ENCODE assay signal across 8 cellular contexts in the genomic region with DNA sequence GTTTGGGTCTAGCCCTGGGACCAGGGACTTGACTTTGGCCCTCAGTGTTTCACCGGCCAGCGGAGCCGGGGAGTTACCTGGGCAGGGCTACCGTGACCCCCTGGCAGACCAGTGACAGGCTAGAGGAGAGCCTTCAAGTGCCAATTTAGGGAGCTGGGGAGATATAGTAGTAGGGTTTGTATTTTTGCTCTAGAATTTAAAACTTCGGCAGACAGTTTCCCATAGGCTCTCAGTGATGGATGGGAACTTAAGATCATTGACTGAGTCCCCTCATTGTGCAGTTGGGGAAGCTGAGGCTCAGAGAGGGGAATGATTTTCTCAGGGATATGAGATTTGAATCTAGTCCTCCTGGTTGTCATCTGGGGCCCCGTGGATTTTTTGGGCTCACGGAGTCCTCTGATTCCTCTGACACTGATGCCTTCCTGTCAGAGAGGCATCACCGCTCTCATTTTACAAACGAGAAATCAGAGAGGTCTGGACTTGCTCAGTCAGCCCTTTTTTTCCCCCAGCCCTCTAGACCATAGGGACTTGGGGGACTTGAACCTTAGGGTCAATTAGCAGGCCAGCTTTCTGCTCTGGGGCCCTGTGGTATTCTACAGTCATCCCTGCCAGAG. TPM values are rescaled to one million over a fixed set of nuclear protein-coding genes. Genes with fewer than 3 reads are reported as not detected.
DNase-seq lines count a peak whose midpoint lies in the region; ATAC-seq and TF ChIP-seq lines count a peak whose summit lies in the region.

No MANE protein-coding gene starts in this region.

- TF ChIP-seq CTCF in Panc1 (IDR thresholded peaks at IDR 0.05), result no peak; the same call in none of the 2 replicates
- no peak for TF ChIP-seq CTCF in epithelial cell of proximal tubule (conservative IDR thresholded peaks at IDR 0.05; ENCODE audit: low read depth, low read length)

- H3K36me3 ChIP-seq in Panc1 (ENCODE audit: control insufficient read depth, insufficient read depth, low read length) (no peaks in the 10 kb centered on the region), skeletal muscle satellite cell (ENCODE audit: insufficient read depth, low read length) (no peaks in the 10 kb centered on the region)

- peak; percentile 4; the same call in 1 of the 2 replicates for ATAC-seq in Panc1
- no peak for ATAC-seq in HG02623 (IDR thresholded peaks at IDR 0.05; ENCODE audit: unreplicated experiment)
- ATAC-seq in esophagus mucosa, result no peak

- H3K27ac ChIP-seq in Panc1 (ENCODE audit: low read length), result no peak overlapping the region

- H3K27me3 ChIP-seq in Panc1 (ENCODE audit: control insufficient read depth, insufficient read depth, low read length) (no peaks in the 10 kb centered on the region), skeletal muscle satellite cell (ENCODE audit: control insufficient read depth, insufficient read depth, low read length) (peaks cover 12% of the 10 kb centered on the region)

- CTCF ChIA-PET in Panc1 (lab: Charles Lee), result interaction anchor here (0.5 to 1.1 kb wide), 9 partner anchors 26 to 1885 kb away, joined by 3 to 9 read pairs (median 4); no protein-coding TSS in a partner anchor

- BruUV-seq in Panc1 (replicated peaks; lab: Mats Ljungman, UMichigan), result no TSS peak

- DNase-seq in DMS79 treated with DMSO at 0.1 percent for 48 hours (lab: John Stamatoyannopoulos, UW) (peak; percentile 53), DMS79 (lab: John Stamatoyannopoulos, UW) (no peak), Panc1 (ENCODE audit: low read depth, low spot score) (no peak), epithelial cell of proximal tubule (ENCODE audit: low read depth) (no peak), MV-4-11 (lab: John Stamatoyannopoulos, UW) (no peak)

- H3K9me3 ChIP-seq in Panc1 (ENCODE audit: control insufficient read depth, insufficient read depth, low read depth, low read length), result no peaks in the 10 kb centered on the region
- H3K9me3 ChIP-seq in skeletal muscle satellite cell (replicated peaks; ENCODE audit: low read length), result no peaks in the 10 kb centered on the region

- in situ Hi-C loops in Panc1 (cut with HindIII; ENCODE audit: low pct_unique_long_range_greater_than_20kb, low sequenced_read_pairs), result no loop called here

- peak overlapping the region; percentile 61 to 62; a peak in 3 of 4 replicates for H3K4me3 ChIP-seq in Panc1 (ENCODE audit: low read depth in 2 of 2, low read length in 2 of 2)
- H3K4me3 ChIP-seq in epithelial cell of proximal tubule (ENCODE audit: low read depth, low read length), result peak overlapping the region; percentile 72
- H3K4me3 ChIP-seq in skeletal muscle satellite cell (ENCODE audit: low read length), result no peak overlapping the region

- peaks cover 18% of the 10 kb centered on the region for H3K4me1 ChIP-seq in Panc1 (ENCODE audit: control insufficient read depth, insufficient read depth, low read length)
- H3K4me1 ChIP-seq in skeletal muscle satellite cell (ENCODE audit: control insufficient read depth, insufficient read depth, low read length), result peaks cover 8% of the 10 kb centered on the region

- intact Hi-C loops in Panc1 (cut with micrococcal nuclease; ENCODE audit: unreplicated experiment), result loop anchor here (2.0 to 5.0 kb wide), 3 partner anchors 177 to 421 kb away; no protein-coding TSS in a partner anchor

- POLR2A ChIA-PET in Panc1 (lab: Charles Lee), result interaction anchor here (1.0 kb wide), 1 partner anchor 71 kb away, joined by 4 read pairs; no protein-coding TSS in a partner anchor

- no peak overlapping the region for H3K9ac ChIP-seq in skeletal muscle satellite cell (ENCODE audit: low read depth, low read length)

- peak overlapping the region; percentile 84 for H3K4me2 ChIP-seq in skeletal muscle satellite cell (ENCODE audit: low read length)

RNA-seq across cellular contexts. Expression of a gene that starts 58.3 kb away (rescaled TPM):
- total RNA-seq in Panc1 (2021; ENCODE audit: unreplicated experiment) (1.9 TPM), epithelial cell of proximal tubule (0.86 and 1.3 TPM in 2 replicates), esophagus mucosa (16.1 TPM)
- polyA plus RNA-seq in Panc1 (2012; ENCODE audit: insufficient read length), result 1.6 TPM
- total RNA-seq in skeletal muscle satellite cell (2012; rRNA removed), result 1.0 and 3.5 TPM in 2 replicates
